ENCODE assay signal across 5 cellular contexts in genomic region chr1:151948506-151948905, GRCh38.
"Had no signal": no experiment of that assay in that cellular context is flagged by ENCODE, and none has a peak within 500 bp of the region (broad histone marks: within the 10 kb centered on the region; RNA-seq: fewer than 3 reads in every experiment).

No MANE protein-coding gene starts in this region.

- ATAC-seq: HCT116 had no signal

- H3K4me3 ChIP-seq: HAP-1 had no signal

- DNase-seq: GOT3, HFFc6 had no signal

- H3K9me3 ChIP-seq: HAP-1 had no signal

- H3K36me3 ChIP-seq: HAP-1 had no signal

- H3K27ac ChIP-seq: HL-60 had no signal
